1 cellular context compared by ENCODE assay signal in genomic region chr9:72149231-72149975, GRCh38.
TF ChIP-seq lines count a peak whose summit lies in the region.

Gene GDA, plus strand, starts transcription at chr9:72149440. Its CDS starts 120 bp downstream, at chr9:72149560.

TF ChIP-seq in WTC11, 78 proteins besides CTCF, POLR2A, EP300 and RAD21 (continued from another document):
- TF ChIP-seq ZNF512 (CRISPR knock-in tag; IDR thresholded peaks at IDR 0.05; ENCODE audit: borderline replicate concordance) (no peak), ZNF121 (CRISPR knock-in tag; IDR thresholded peaks at IDR 0.05) (peak; percentile 61; the same call in 1 of the 2 replicates), FOXP1 (CRISPR knock-in tag; IDR thresholded peaks at IDR 0.05; ENCODE audit: borderline replicate concordance) (peak; percentile 97), IRF1 (CRISPR knock-in tag; IDR thresholded peaks at IDR 0.05) (peak; percentile 89; the same call in 1 of the 2 replicates), ATF3 (CRISPR knock-in tag; conservative IDR thresholded peaks at IDR 0.05) (no peak)
